Comparison of ENCODE assay signal across 24 cellular contexts in genomic region chr17:29728490-29728889, GRCh38.
A peak's percentile ranks its signal among the peaks of the same experiment; 100 is the strongest.
DNase-seq lines count a peak whose midpoint lies in the region; ATAC-seq and TF ChIP-seq lines count a peak whose summit lies in the region.
"Had no signal": no experiment of that assay in that cellular context is flagged by ENCODE, and none has a peak within 500 bp of the region (broad histone marks: within the 10 kb centered on the region; RNA-seq: fewer than 3 reads in every experiment).

No MANE protein-coding gene starts in this region.

- peaks cover 0 to 3% (median 0%) of the 10 kb centered on the region in 11 experiments; a peak in 1 of 22 replicates for H4K20me1 ChIP-seq in BLaER1 treated with 17β-estradiol and CSF1 and Interleukin-3, amounts not matched to agents 10 nM and 100 nM

- H3K4me3 ChIP-seq in BLaER1 treated with 17β-estradiol and CSF1 and Interleukin-3, amounts not matched to agents 10 nM and 100 nM = no peak overlapping the region
- H3K4me3 ChIP-seq in naive thymus-derived CD4-positive, alpha-beta T cell (ENCODE audit: low read length) = no peak overlapping the region
- H3K4me3 ChIP-seq: esophagus squamous epithelium, GM23248, prostate gland, thoracic aorta had no signal

- H3K36me3 ChIP-seq in BLaER1 treated with 17β-estradiol and CSF1 and Interleukin-3, amounts not matched to agents 10 nM and 100 nM = peaks cover 37 to 67% (median 56%) of the 10 kb centered on the region in 11 experiments
- no peaks in the 10 kb centered on the region for H3K36me3 ChIP-seq in naive thymus-derived CD4-positive, alpha-beta T cell (ENCODE audit: control insufficient read depth in 2 of 3, insufficient read depth in 3 of 3, low read length in 3 of 3)
- H3K36me3 ChIP-seq: esophagus squamous epithelium, prostate gland, thoracic aorta had no signal

- peaks cover 76% of the 10 kb centered on the region for H3K4me1 Mint-ChIP-seq in CD4-positive, alpha-beta T cell (ENCODE audit: low read depth)
- peaks cover 51% of the 10 kb centered on the region for H3K4me1 Mint-ChIP-seq in activated T-helper 17 cell treated with anti-CD3 and anti-CD28 coated beads, Interleukin-2, amount 50 U/mL, for 72 hours
- H3K4me1 Mint-ChIP-seq in naive thymus-derived CD4-positive, alpha-beta T cell = peaks cover 41 to 83% (median 77%) of the 10 kb centered on the region in 7 donors

- intact Hi-C loops in CD4-positive, alpha-beta T cell (cut with DNase I, micrococcal nuclease) = no loop called here
- intact Hi-C loops in naive thymus-derived CD4-positive, alpha-beta T cell (cut with micrococcal nuclease) = no loop called here

- H3K4me1 ChIP-seq in BLaER1 treated with 17β-estradiol and CSF1 and Interleukin-3, amounts not matched to agents 10 nM and 100 nM = peaks cover 46 to 90% (median 53%) of the 10 kb centered on the region in 10 experiments
- H3K4me1 ChIP-seq in naive thymus-derived CD4-positive, alpha-beta T cell (ENCODE audit: control insufficient read depth in 2 of 2, insufficient read depth in 2 of 2, low read length in 2 of 2) = peaks cover 35 to 46% of the 10 kb centered on the region in 2 donors
- H3K4me1 ChIP-seq: prostate gland had no signal

- POLR2A ChIA-PET in CD4-positive, alpha-beta T cell (lab: Charles Lee) = no interaction called here
- POLR2A ChIA-PET in naive thymus-derived CD4-positive, alpha-beta T cell (lab: Charles Lee) = no interaction called here

- peak overlapping the region; percentile 89 for H3K27ac Mint-ChIP-seq in CD4-positive, alpha-beta T cell
- H3K27ac Mint-ChIP-seq in activated T-helper 17 cell treated with anti-CD3 and anti-CD28 coated beads, Interleukin-2, amount 50 U/mL, for 72 hours = peak overlapping the region; percentile 13
- H3K27ac Mint-ChIP-seq in naive thymus-derived CD4-positive, alpha-beta T cell = peak overlapping the region in 8 of 9 donors; percentile 85 to 97 (median 92)
- H3K27ac Mint-ChIP-seq: HFFc6; T-helper 1 cell treated with Interleukin-12 subunit alpha and Interleukin-12 subunit beta and Interleukin-4 antibody, amounts not matched to agents 30 μg/mL and 1 μg/mL, for 36 hours had no signal

- no peak for DNase-seq in CD4-positive, alpha-beta T cell
- DNase-seq in naive thymus-derived CD4-positive, alpha-beta T cell = no peak
- no peak for DNase-seq in OCI-M1 (lab: John Stamatoyannopoulos, UW)
- DNase-seq: activated CD4-positive, CD25-positive, alpha-beta regulatory T cell treated with anti-CD3 and anti-CD28 coated beads, Interleukin-2, amount 50 U/mL, for 72 hours; activated T-cell treated with anti-CD3 and anti-CD28 coated beads, Interleukin-2, amount 50 U/mL, for 1 hour; cortex of kidney; esophagus squamous epithelium; foreskin melanocyte; GM23248; HFFc6; left cardiac atrium; NCI-H1417 treated with DMSO at 0.1 percent for 48 hours; NCI-H82; RPMI8226; stimulated activated CD4-positive, alpha-beta T cell treated with anti-CD3 and anti-CD28 coated beads, Interleukin-4, amount 100 ng/mL, for 4 hours; stimulated activated naive CD4-positive, alpha-beta T cell treated with Interleukin-2 at 50 U/mL for 16 hours had no signal

- H3K27ac ChIP-seq in BLaER1 treated with 17β-estradiol and CSF1 and Interleukin-3, amounts not matched to agents 10 nM and 100 nM = peak overlapping the region; percentile 58 to 98 (median 95); a peak in 15 of 22 replicates
- H3K27ac ChIP-seq in CD4-positive, alpha-beta T cell (ENCODE audit: low read depth, low read length) = no peak overlapping the region
- no peak overlapping the region for H3K27ac ChIP-seq in naive thymus-derived CD4-positive, alpha-beta T cell (ENCODE audit: low read depth, low read length)
- H3K27ac ChIP-seq: esophagus squamous epithelium, GM23248, prostate gland, thoracic aorta had no signal

- H3K4me3 Mint-ChIP-seq in CD4-positive, alpha-beta T cell = no peak overlapping the region
- H3K4me3 Mint-ChIP-seq in activated T-helper 17 cell treated with anti-CD3 and anti-CD28 coated beads, Interleukin-2, amount 50 U/mL, for 72 hours = no peak overlapping the region
- peak overlapping the region in 3 of 10 donors; percentile 2 to 26 (median 24) for H3K4me3 Mint-ChIP-seq in naive thymus-derived CD4-positive, alpha-beta T cell
- H3K4me3 Mint-ChIP-seq: HFFc6; T-helper 1 cell treated with Interleukin-12 subunit alpha and Interleukin-12 subunit beta and Interleukin-4 antibody, amounts not matched to agents 30 μg/mL and 1 μg/mL, for 36 hours had no signal

- H3K4me2 ChIP-seq in BLaER1 treated with 17β-estradiol and CSF1 and Interleukin-3, amounts not matched to agents 10 nM and 100 nM = peak overlapping the region in 1 of 11 experiments; percentile 79; a peak in 1 of 22 replicates

- peaks cover 14 to 31% (median 24%) of the 10 kb centered on the region in 11 experiments for H3K9me3 ChIP-seq in BLaER1 treated with 17β-estradiol and CSF1 and Interleukin-3, amounts not matched to agents 10 nM and 100 nM (replicated peaks in 1 of 11)
- H3K9me3 ChIP-seq in CD4-positive, alpha-beta T cell (ENCODE audit: control insufficient read depth, low read length) = no peaks in the 10 kb centered on the region
- H3K9me3 ChIP-seq in naive thymus-derived CD4-positive, alpha-beta T cell (ENCODE audit: control insufficient read depth in 2 of 3, low read length in 3 of 3) = no peaks in the 10 kb centered on the region
- H3K9me3 ChIP-seq: esophagus squamous epithelium, prostate gland, thoracic aorta had no signal

- H3K36me3 Mint-ChIP-seq in CD4-positive, alpha-beta T cell (ENCODE audit: low read depth) = peaks cover 39% of the 10 kb centered on the region
- H3K36me3 Mint-ChIP-seq in activated T-helper 17 cell treated with anti-CD3 and anti-CD28 coated beads, Interleukin-2, amount 50 U/mL, for 72 hours (ENCODE audit: low read depth) = peaks cover 30% of the 10 kb centered on the region
- H3K36me3 Mint-ChIP-seq in naive thymus-derived CD4-positive, alpha-beta T cell = peaks cover 13 to 31% (median 18%) of the 10 kb centered on the region in 5 donors

- no peaks in the 10 kb centered on the region for H3K27me3 Mint-ChIP-seq in CD4-positive, alpha-beta T cell
- H3K27me3 Mint-ChIP-seq in activated T-helper 17 cell treated with anti-CD3 and anti-CD28 coated beads, Interleukin-2, amount 50 U/mL, for 72 hours = no peaks in the 10 kb centered on the region
- H3K27me3 Mint-ChIP-seq in naive thymus-derived CD4-positive, alpha-beta T cell = no peaks in the 10 kb centered on the region

- ATAC-seq in CD4-positive, alpha-beta T cell (ENCODE audit: poor library complexity) = no peak
- ATAC-seq in activated T-helper 17 cell treated with anti-CD3 and anti-CD28 coated beads, Interleukin-2, amount 50 U/mL, for 72 hours (replicated peaks) = no peak
- ATAC-seq in naive thymus-derived CD4-positive, alpha-beta T cell = no peak
- ATAC-seq in GM21576 (IDR thresholded peaks at IDR 0.05; ENCODE audit: unreplicated experiment) (no peak), GM21786 (IDR thresholded peaks at IDR 0.05; ENCODE audit: unreplicated experiment) (no peak)
- ATAC-seq: activated naive CD4-positive, alpha-beta T cell treated with anti-CD3 and anti-CD28 coated beads, Interleukin-2, amount 50 U/mL, for 72 hours; left cardiac atrium had no signal

- no peaks in the 10 kb centered on the region for H3K9me3 Mint-ChIP-seq in CD4-positive, alpha-beta T cell
- no peaks in the 10 kb centered on the region for H3K9me3 Mint-ChIP-seq in activated T-helper 17 cell treated with anti-CD3 and anti-CD28 coated beads, Interleukin-2, amount 50 U/mL, for 72 hours
- peaks cover 0 to 15% (median 0%) of the 10 kb centered on the region in 11 donors for H3K9me3 Mint-ChIP-seq in naive thymus-derived CD4-positive, alpha-beta T cell

- no peak overlapping the region for H3K9ac ChIP-seq in BLaER1 treated with 17β-estradiol and CSF1 and Interleukin-3, amounts not matched to agents 10 nM and 100 nM
- H3K9ac ChIP-seq: GM23248 had no signal

- CTCF ChIA-PET in CD4-positive, alpha-beta T cell (lab: Charles Lee) = no interaction called here
- CTCF ChIA-PET in naive thymus-derived CD4-positive, alpha-beta T cell (lab: Charles Lee) = no interaction called here

- no peaks in the 10 kb centered on the region for H3K27me3 ChIP-seq in BLaER1 treated with 17β-estradiol and CSF1 and Interleukin-3, amounts not matched to agents 10 nM and 100 nM
- H3K27me3 ChIP-seq in CD4-positive, alpha-beta T cell (ENCODE audit: control insufficient read depth, insufficient read depth, low read length) = no peaks in the 10 kb centered on the region
- H3K27me3 ChIP-seq in naive thymus-derived CD4-positive, alpha-beta T cell (ENCODE audit: control insufficient read depth in 2 of 2, insufficient read depth in 2 of 2, low read length in 2 of 2) = no peaks in the 10 kb centered on the region
- H3K27me3 ChIP-seq: esophagus squamous epithelium had no signal

- TF ChIP-seq CTCF in CD4-positive, alpha-beta T cell (IDR thresholded peaks at IDR 0.05) = no peak

Comparison
In these comparisons a context has a peak if more than half of its experiments do, and no peak if none do; other contexts are left out.
1. H3K27ac ChIP-seq: peak in BLaER1 treated with 17β-estradiol and CSF1 and Interleukin-3, amounts not matched to agents 10 nM and 100 nM (11 of 11); none in CD4-positive, alpha-beta T cell (single experiment) and naive thymus-derived CD4-positive, alpha-beta T cell (single experiment).
2. H3K27ac Mint-ChIP-seq: peak in every context shown above with its lines; median percentile 92 in naive thymus-derived CD4-positive, alpha-beta T cell; 89 in CD4-positive, alpha-beta T cell; 13 in activated T-helper 17 cell treated with anti-CD3 and anti-CD28 coated beads, Interleukin-2, amount 50 U/mL, for 72 hours.